Comparison of ENCODE assay signal across 11 cellular contexts in genomic region chr2:156908825-156909224, GRCh38.
A peak's percentile ranks its signal among the peaks of the same experiment; 100 is the strongest.
DNase-seq lines count a peak whose midpoint lies in the region; ATAC-seq and TF ChIP-seq lines count a peak whose summit lies in the region.
"Had no signal": no experiment of that assay in that cellular context is flagged by ENCODE, and none has a peak within 500 bp of the region (broad histone marks: within the 10 kb centered on the region; RNA-seq: fewer than 3 reads in every experiment).

No MANE protein-coding gene starts in this region.

- H3K4me3 ChIP-seq in cardiac fibroblast (replicated peaks in 1 of 2; ENCODE audit: low read depth in 2 of 2, low read length in 2 of 2), result no peak overlapping the region
- H3K4me3 ChIP-seq: Peyer's patch, testis had no signal

- TF ChIP-seq CTCF in cardiac fibroblast (IDR thresholded peaks at IDR 0.05; ENCODE audit: low read depth, low read length), result no peak

- DNase-seq in Daoy (ENCODE audit: low read depth) (peak; percentile 19), cardiac fibroblast (ENCODE audit: low read depth in 2 of 2) (peak; percentile 34 to 77), ecto neural progenitor cell (ENCODE audit: low spot score) (no peak)
- no peak for DNase-seq in stimulated activated naive CD4-positive, alpha-beta T cell (lab: John Stamatoyannopoulos, UW)
- DNase-seq in stimulated activated CD4-positive, alpha-beta T cell treated with anti-CD3 and anti-CD28 coated beads, Interleukin-2, amount 100 ng/mL, for 24 hours, result no peak
- DNase-seq: Caco-2, Peyer's patch, testis had no signal

- ATAC-seq in GM21390 (IDR thresholded peaks at IDR 0.05; ENCODE audit: unreplicated experiment) (peak; percentile 88), HG03342 (IDR thresholded peaks at IDR 0.05; ENCODE audit: unreplicated experiment) (peak; percentile 72), HG03521 (IDR thresholded peaks at IDR 0.05; ENCODE audit: unreplicated experiment) (no peak)

Comparison
In these comparisons a context has a peak if more than half of its experiments do, and no peak if none do; other contexts are left out.
1. DNase-seq: peak in Daoy (single experiment) and cardiac fibroblast (2 of 2); none in stimulated activated naive CD4-positive, alpha-beta T cell (0 of 6), ecto neural progenitor cell (single experiment) and stimulated activated CD4-positive, alpha-beta T cell treated with anti-CD3 and anti-CD28 coated beads, Interleukin-2, amount 100 ng/mL, for 24 hours (0 of 2).